Comparison of ENCODE assay signal across 9 cellular contexts in the genomic region with DNA sequence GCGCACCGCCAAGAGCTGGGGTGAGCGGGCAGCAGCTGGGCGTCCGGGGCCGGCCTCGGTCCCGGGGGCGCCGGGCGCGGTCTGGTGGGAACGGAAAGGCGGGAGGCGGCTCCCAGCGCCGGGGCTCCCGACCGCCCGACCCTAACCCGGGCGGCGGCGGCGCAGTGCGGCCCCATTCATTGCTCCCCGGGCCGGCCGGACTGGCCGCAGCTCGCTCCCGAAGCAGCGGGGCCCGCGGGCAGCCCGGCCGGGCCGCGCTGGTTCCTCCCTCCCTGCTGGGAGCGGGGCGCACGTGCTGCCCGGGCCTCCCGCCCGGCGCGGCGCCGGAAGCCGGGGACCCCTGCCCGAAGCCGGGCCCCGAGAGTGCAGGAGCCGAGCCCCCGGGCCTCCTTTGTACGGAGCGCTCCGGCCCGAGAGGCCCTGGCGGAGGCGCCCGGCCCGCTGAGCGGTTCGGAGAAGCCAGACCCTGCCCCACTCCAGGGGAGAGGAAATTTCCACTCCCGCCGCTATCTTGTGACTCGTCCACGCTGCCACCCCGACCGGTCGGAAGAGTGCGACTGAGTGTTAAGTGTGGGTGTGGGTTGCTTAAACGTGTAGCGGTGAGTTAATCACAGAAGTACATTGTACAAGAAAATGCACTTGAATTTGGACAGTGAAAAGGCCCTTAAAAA. TPM values are rescaled to one million over a fixed set of nuclear protein-coding genes. Genes with fewer than 3 reads are reported as not detected.
A peak's percentile ranks its signal among the peaks of the same experiment; 100 is the strongest.
DNase-seq lines count a peak whose midpoint lies in the region; ATAC-seq, FAIRE-seq and TF ChIP-seq lines count a peak whose summit lies in the region.
"Had no signal": no experiment of that assay in that cellular context is flagged by ENCODE, and none has a peak within 500 bp of the region (broad histone marks: within the 10 kb centered on the region; RNA-seq: fewer than 3 reads in every experiment).

No MANE protein-coding gene starts in this region.

- H3K4me1 ChIP-seq in adrenal gland (replicated peaks in 1 of 2) (peaks cover 24 to 46% of the 10 kb centered on the region in 2 donors), right cardiac atrium (ENCODE audit: control insufficient read depth, insufficient read depth, low read length) (peaks cover 2% of the 10 kb centered on the region), psoas muscle (peaks cover 24% of the 10 kb centered on the region)

- H3K4me3 ChIP-seq in adrenal gland (peak overlapping the region; percentile 64 to 97 (median 90)), right cardiac atrium (ENCODE audit: low read length) (peak overlapping the region; percentile 99), psoas muscle (peak overlapping the region; percentile 82)

- H3K9me3 ChIP-seq in adrenal gland (replicated peaks in 1 of 3) (no peaks in the 10 kb centered on the region), right cardiac atrium (ENCODE audit: control insufficient read depth, low read length) (no peaks in the 10 kb centered on the region), psoas muscle (no peaks in the 10 kb centered on the region)

- WGBS in adrenal gland, 4 donors: 0 to 2% (median 0%) methylated on average over 11 to 75 of the region's 75 CpGs
- under 1% methylated on average over 75 of the region's 75 CpGs for WGBS in right cardiac atrium
- 0% methylated on average over 31 to 75 of the region's 75 CpGs for WGBS in psoas muscle, 3 donors

- ATAC-seq in GM19395 (IDR thresholded peaks at IDR 0.05; ENCODE audit: unreplicated experiment) (peak; percentile 15), HG03469 (IDR thresholded peaks at IDR 0.05; ENCODE audit: unreplicated experiment) (peak; percentile 13), right cardiac atrium (peak; percentile 27 to 56), psoas muscle (peak; percentile 25 to 36 (median 34))

- DNase-seq in CD1c-positive myeloid dendritic cell (ENCODE audit: extremely low spot score) (peak; percentile 87), SW480 (ENCODE audit: low spot score) (peak; percentile 67), adrenal gland (peak; percentile 71 to 84 (median 74)), right cardiac atrium (peak; percentile 68 to 81 (median 77)), psoas muscle (peak; percentile 53 to 63), urothelium cell line (ENCODE audit: low spot score) (peak; percentile 26)

- no peaks in the 10 kb centered on the region for H3K36me3 ChIP-seq in adrenal gland (replicated peaks in 1 of 2)
- no peaks in the 10 kb centered on the region for H3K36me3 ChIP-seq in psoas muscle (ENCODE audit: insufficient read depth in 1 of 2, low read depth in 1 of 2)

- intact Hi-C loops in adrenal gland (cut with DNase I): loop anchor here (10.0 kb wide), 2 partner anchors 82 to 142 kb away; a partner anchor contains a TSS
- intact Hi-C loops in right cardiac atrium (cut with DNase I): loop anchor here in 1 of 4 donors (10.0 kb wide), 2 partner anchors 82 to 142 kb away; a partner anchor contains a TSS
- intact Hi-C loops in psoas muscle (cut with DNase I): loop anchor here (1.0 kb wide), 1 partner anchor 139 kb away; a partner anchor contains a TSS

- peak overlapping the region; percentile 87 to 99 (median 97) for H3K27ac ChIP-seq in adrenal gland
- H3K27ac ChIP-seq in right cardiac atrium (ENCODE audit: low read length): peak overlapping the region; percentile 100
- H3K27ac ChIP-seq in psoas muscle: peak overlapping the region; percentile 89

- FAIRE-seq in urothelium cell line (lab: Jason Lieb, UNC): no peak
- FAIRE-seq: TTC549 had no signal

- H3K27me3 ChIP-seq in adrenal gland (no peaks in the 10 kb centered on the region), right cardiac atrium (ENCODE audit: control insufficient read depth, insufficient read depth) (no peaks in the 10 kb centered on the region), psoas muscle (ENCODE audit: insufficient read depth in 3 of 3, low read length in 2 of 3) (no peaks in the 10 kb centered on the region)

- peak; percentile 47 to 53 for TF ChIP-seq POLR2A in adrenal gland (IDR thresholded peaks at IDR 0.05)

- TF ChIP-seq CTCF in adrenal gland (IDR thresholded peaks at IDR 0.05) (no peak), psoas muscle (IDR thresholded peaks at IDR 0.05) (no peak)

RNA-seq across cellular contexts. Expression of a gene that starts 0.6 kb away (rescaled TPM):
- total RNA-seq in adrenal gland (100 to 1,000 TPM in 3 of 8 donors, 10 to 100 TPM in 5; 65.2 to 300 (median 87.6) TPM), right cardiac atrium (10 to 100 TPM; 29.2 to 77.3 (median 49.3) TPM), psoas muscle (10 to 100 TPM; 19.9 to 57.0 (median 31.6) TPM)
- polyA plus RNA-seq in adrenal gland (100 to 1,000 TPM; 167 to 216 (median 187) TPM), right cardiac atrium (54.5 TPM), psoas muscle (10 to 100 TPM; 24.2 to 68.2 (median 51.1) TPM)

Comparison
In these comparisons a context has a peak if more than half of its experiments do, and no peak if none do; other contexts are left out.
1. Peak in every context shown above with its lines: DNase-seq, ATAC-seq, H3K4me3 ChIP-seq and H3K27ac ChIP-seq.
2. DNase-seq: peak in every context shown above with its lines; median percentile 87 in CD1c-positive myeloid dendritic cell; 77 in right cardiac atrium; 74 in adrenal gland; 67 in SW480; 58 in psoas muscle; 26 in urothelium cell line.